In the genomic region with DNA sequence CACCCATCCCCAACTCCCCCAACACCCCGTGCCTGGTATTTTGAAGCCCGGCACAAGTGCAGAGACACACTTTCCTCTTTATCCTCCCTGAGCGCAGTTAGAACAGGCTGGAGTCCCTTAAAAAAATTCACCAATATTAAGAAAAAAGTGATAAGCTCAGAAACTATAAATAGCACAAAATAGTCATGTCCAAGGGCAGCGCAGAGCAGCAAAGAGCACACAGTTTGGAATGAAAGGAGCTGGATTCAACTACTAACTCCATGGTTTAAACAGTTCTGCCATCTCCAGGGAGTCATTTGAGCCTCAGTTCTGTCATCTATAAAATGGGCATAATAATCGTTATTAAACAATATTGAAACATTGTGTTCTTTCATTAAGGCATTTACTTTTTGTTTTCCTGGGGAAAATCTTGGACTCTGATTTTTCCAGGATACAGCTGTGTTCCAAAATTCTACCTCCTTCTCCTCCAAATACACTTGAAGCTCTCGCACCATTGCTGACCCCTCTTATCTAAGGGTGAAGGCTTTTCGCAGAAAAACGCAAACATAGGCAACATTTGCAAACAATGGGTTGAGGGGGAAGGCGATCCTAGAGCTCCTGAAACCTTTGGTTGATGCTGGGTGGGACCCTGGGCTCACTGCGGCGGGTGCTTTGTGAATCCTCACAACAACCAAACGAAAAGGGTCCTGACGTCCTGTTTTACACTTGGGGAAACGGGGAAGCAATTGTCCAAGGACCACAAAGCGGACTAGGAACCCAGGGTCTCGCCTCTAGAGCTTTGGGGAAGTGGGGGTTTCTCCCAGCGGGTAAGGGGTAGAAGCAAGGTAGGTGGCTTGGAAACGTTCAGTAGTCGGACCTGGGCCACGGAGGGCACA, we compare ENCODE assay signal across 1 cellular context.
TF ChIP-seq lines count a peak whose summit lies in the region.

No MANE protein-coding gene starts in this region.

TF ChIP-seq in H1, 55 proteins besides CTCF, POLR2A, EP300 and RAD21:
- peak; percentile 36; the same call in 1 of the 2 replicates for TF ChIP-seq CBX8 (IDR thresholded peaks at IDR 0.05; ENCODE audit: borderline replicate concordance, low read depth, low read length)
- TF ChIP-seq, protein P1, sequence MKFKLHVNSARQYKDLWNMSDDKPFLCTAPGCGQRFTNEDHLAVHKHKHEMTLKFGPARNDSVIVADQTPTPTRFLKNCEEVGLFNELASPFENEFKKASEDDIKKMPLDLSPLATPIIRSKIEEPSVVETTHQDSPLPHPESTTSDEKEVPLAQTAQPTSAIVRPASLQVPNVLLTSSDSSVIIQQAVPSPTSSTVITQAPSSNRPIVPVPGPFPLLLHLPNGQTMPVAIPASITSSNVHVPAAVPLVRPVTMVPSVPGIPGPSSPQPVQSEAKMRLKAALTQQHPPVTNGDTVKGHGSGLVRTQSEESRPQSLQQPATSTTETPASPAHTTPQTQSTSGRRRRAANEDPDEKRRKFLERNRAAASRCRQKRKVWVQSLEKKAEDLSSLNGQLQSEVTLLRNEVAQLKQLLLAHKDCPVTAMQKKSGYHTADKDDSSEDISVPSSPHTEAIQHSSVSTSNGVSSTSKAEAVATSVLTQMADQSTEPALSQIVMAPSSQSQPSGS (IDR thresholded peaks at IDR 0.05; ENCODE audit: low read length), result no peak
- peak; percentile 71; the same call in 1 of the 2 replicates for TF ChIP-seq SUZ12 (IDR thresholded peaks at IDR 0.05; ENCODE audit: low read length)
